Comparison of ENCODE assay signal across 22 cellular contexts in the genomic region with DNA sequence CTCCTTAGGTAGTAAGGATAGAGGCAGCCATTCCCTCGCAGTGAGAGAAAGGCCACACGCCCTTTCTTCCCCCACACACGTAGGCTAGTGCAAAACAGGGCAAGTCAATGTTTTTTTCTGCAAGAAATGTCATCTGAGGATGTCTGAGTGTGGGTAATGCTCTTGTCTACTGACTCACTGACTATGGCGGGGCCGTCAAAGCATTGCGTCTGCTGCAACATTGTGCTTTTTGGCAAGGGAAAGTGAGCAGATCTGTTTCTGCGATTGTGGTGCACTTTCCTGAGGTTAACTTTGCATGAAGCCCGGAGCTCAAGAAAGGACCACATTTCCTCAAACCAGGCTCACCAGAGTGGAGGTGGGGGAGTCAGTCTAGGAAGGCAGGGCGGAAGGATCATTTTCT.
"Had no signal": no experiment of that assay in that cellular context is flagged by ENCODE, and none has a peak within 500 bp of the region (broad histone marks: within the 10 kb centered on the region; RNA-seq: fewer than 3 reads in every experiment).

No MANE protein-coding gene starts in this region.

- H3K9ac ChIP-seq: parathyroid adenoma had no signal

- H3K4me3 ChIP-seq: gastrocnemius medialis, SK-N-MC, tibial artery had no signal

- H3K36me3 ChIP-seq: gastrocnemius medialis, tibial artery had no signal

- H3K79me2 ChIP-seq: parathyroid adenoma had no signal

- H3K9me3 ChIP-seq: gastrocnemius medialis, tibial artery had no signal

- H2AFZ ChIP-seq: parathyroid adenoma had no signal

- H3K4me3 Mint-ChIP-seq: activated CD4-positive, alpha-beta memory T cell treated with anti-CD3 and anti-CD28 coated beads, Interleukin-2, amount 10 ng/mL, durations not matched to agents 7 days and 5 days; activated CD4-positive, alpha-beta T cell treated with anti-CD3 and anti-CD28 coated beads, Interleukin-2, amount 10 ng/mL, durations not matched to agents 24 days and 14 days; activated naive CD4-positive, alpha-beta T cell treated with anti-CD3 and anti-CD28 coated beads, Interleukin-2, amount 50 U/mL, for 24 hours; activated T-helper 1 cell treated with anti-CD3 and anti-CD28 coated beads, Interleukin-12 subunit alpha, Interleukin-12 subunit beta, Interleukin-2, Interleukin-4 antibody, amounts not matched to agents 30 ng/mL and 10 ng/mL and 1 ng/mL, durations not matched to agents 14 hours and 24 hours and 36 hours; brain; effector memory CD8-positive, alpha-beta T cell; mesothelial cell of epicardium; natural killer cell treated with Interleukin-12 subunit alpha and Interleukin-12 subunit beta and Interleukin-15 and Interleukin-18, amount 100 ng/mL, for 72 hours; stimulated activated naive CD8-positive, alpha-beta T cell treated with anti-CD3 and anti-CD28 coated beads, Interleukin-15, amount 100 ng/mL, for 72 hours; T-helper 17 cell had no signal

- H3K36me3 Mint-ChIP-seq: activated naive CD4-positive, alpha-beta T cell treated with anti-CD3 and anti-CD28 coated beads, Interleukin-2, amount 50 U/mL, for 24 hours; brain; natural killer cell treated with Interleukin-12 subunit alpha and Interleukin-12 subunit beta and Interleukin-15 and Interleukin-18, amount 100 ng/mL, for 72 hours had no signal

- FAIRE-seq: endothelial cell of umbilical vein, keratinocyte had no signal

- H3K27me3 ChIP-seq: gastrocnemius medialis, tibial artery had no signal

- H3K4me1 Mint-ChIP-seq: activated CD4-positive, alpha-beta memory T cell treated with anti-CD3 and anti-CD28 coated beads, Interleukin-2, amount 10 ng/mL, durations not matched to agents 7 days and 5 days; activated CD4-positive, alpha-beta T cell treated with anti-CD3 and anti-CD28 coated beads, Interleukin-2, amount 10 ng/mL, durations not matched to agents 24 days and 14 days; activated naive CD4-positive, alpha-beta T cell treated with anti-CD3 and anti-CD28 coated beads, Interleukin-2, amount 50 U/mL, for 24 hours; stimulated activated naive CD8-positive, alpha-beta T cell treated with anti-CD3 and anti-CD28 coated beads, Interleukin-15, amount 100 ng/mL, for 72 hours; T-helper 17 cell had no signal

- DNase-seq: activated CD4-positive, alpha-beta memory T cell treated with anti-CD3 and anti-CD28 coated beads, Interleukin-2, amount 10 ng/mL, durations not matched to agents 7 days and 5 days; activated CD4-positive, alpha-beta T cell treated with anti-CD3 and anti-CD28 coated beads, Interleukin-2, amount 10 ng/mL, durations not matched to agents 24 days and 14 days; activated gamma-delta T cell treated with Interleukin-2 at 50 U/mL for 16 hours; activated T-cell treated with anti-CD3 and anti-CD28 coated beads for 4 hours; anterior cingulate cortex; effector memory CD8-positive, alpha-beta T cell; gastrocnemius medialis; stimulated activated CD4-positive, alpha-beta T cell treated with anti-CD3 and anti-CD28 coated beads, Interleukin-4, amount 100 ng/mL, for 4 hours; stimulated activated naive CD8-positive, alpha-beta T cell treated with anti-CD3 and anti-CD28 coated beads, Interleukin-15, amount 100 ng/mL, for 72 hours; SW 1271; T-helper 17 cell; tibial artery had no signal

- H3K27ac Mint-ChIP-seq: activated CD4-positive, alpha-beta memory T cell treated with anti-CD3 and anti-CD28 coated beads, Interleukin-2, amount 10 ng/mL, durations not matched to agents 7 days and 5 days; activated CD4-positive, alpha-beta T cell treated with anti-CD3 and anti-CD28 coated beads, Interleukin-2, amount 10 ng/mL, durations not matched to agents 24 days and 14 days; activated naive CD4-positive, alpha-beta T cell treated with anti-CD3 and anti-CD28 coated beads, Interleukin-2, amount 50 U/mL, for 24 hours; activated T-helper 1 cell treated with anti-CD3 and anti-CD28 coated beads, Interleukin-12 subunit alpha, Interleukin-12 subunit beta, Interleukin-2, Interleukin-4 antibody, amounts not matched to agents 30 ng/mL and 10 ng/mL and 1 ng/mL, durations not matched to agents 14 hours and 24 hours and 36 hours; effector memory CD8-positive, alpha-beta T cell; mesothelial cell of epicardium; natural killer cell treated with Interleukin-12 subunit alpha and Interleukin-12 subunit beta and Interleukin-15 and Interleukin-18, amount 100 ng/mL, for 72 hours; stimulated activated naive CD8-positive, alpha-beta T cell treated with anti-CD3 and anti-CD28 coated beads, Interleukin-15, amount 100 ng/mL, for 72 hours; T-helper 17 cell had no signal

- H3K4me1 ChIP-seq: gastrocnemius medialis, parathyroid adenoma had no signal

- H3K27ac ChIP-seq: gastrocnemius medialis, parathyroid adenoma, SK-N-MC, tibial artery had no signal

- ATAC-seq: activated CD4-positive, CD25-positive, alpha-beta regulatory T cell treated with anti-CD3 and anti-CD28 coated beads, Interleukin-2, amount 50 U/mL, for 24 hours; effector memory CD8-positive, alpha-beta T cell; gastrocnemius medialis; stimulated activated naive CD8-positive, alpha-beta T cell treated with anti-CD3 and anti-CD28 coated beads, Interleukin-15, amount 100 ng/mL, for 72 hours; T-helper 17 cell had no signal

- H3K9me3 Mint-ChIP-seq: activated CD4-positive, alpha-beta memory T cell treated with anti-CD3 and anti-CD28 coated beads, Interleukin-2, amount 10 ng/mL, durations not matched to agents 7 days and 5 days; activated CD4-positive, alpha-beta T cell treated with anti-CD3 and anti-CD28 coated beads, Interleukin-2, amount 10 ng/mL, durations not matched to agents 24 days and 14 days; activated naive CD4-positive, alpha-beta T cell treated with anti-CD3 and anti-CD28 coated beads, Interleukin-2, amount 50 U/mL, for 24 hours; activated T-helper 1 cell treated with anti-CD3 and anti-CD28 coated beads, Interleukin-12 subunit alpha, Interleukin-12 subunit beta, Interleukin-2, Interleukin-4 antibody, amounts not matched to agents 30 ng/mL and 10 ng/mL and 1 ng/mL, durations not matched to agents 14 hours and 24 hours and 36 hours; brain; effector memory CD8-positive, alpha-beta T cell; mesothelial cell of epicardium; natural killer cell treated with Interleukin-12 subunit alpha and Interleukin-12 subunit beta and Interleukin-15 and Interleukin-18, amount 100 ng/mL, for 72 hours; stimulated activated naive CD8-positive, alpha-beta T cell treated with anti-CD3 and anti-CD28 coated beads, Interleukin-15, amount 100 ng/mL, for 72 hours had no signal
